2 cellular contexts compared by ENCODE assay signal in the genomic region with DNA sequence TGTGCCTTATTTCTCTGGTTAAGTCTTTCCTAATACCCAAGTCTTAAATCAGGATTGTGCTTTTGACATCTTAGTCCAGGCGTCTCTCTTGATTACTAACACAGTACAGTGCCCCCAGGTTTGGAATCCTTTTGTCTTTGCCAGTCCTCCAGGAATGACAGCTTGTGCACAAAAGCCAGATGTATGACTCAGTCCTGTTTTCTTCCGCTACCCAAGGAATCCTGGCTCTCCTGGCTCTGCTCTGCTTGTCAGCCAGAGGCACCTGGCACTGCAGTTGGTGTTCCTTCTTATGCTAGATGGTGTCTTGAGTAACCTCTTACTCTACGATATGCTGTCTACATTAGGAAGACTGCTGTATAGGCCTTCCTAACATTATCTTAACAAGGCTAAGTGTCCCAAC.
TF ChIP-seq lines count a peak whose summit lies in the region.

No MANE protein-coding gene starts in this region.

TF ChIP-seq in IMR-90, 13 proteins besides CTCF, POLR2A, EP300 and RAD21:
- TF ChIP-seq MXI1 (IDR thresholded peaks at IDR 0.05; ENCODE audit: borderline replicate concordance, low read depth, low read length), result no peak

TF ChIP-seq in endothelial cell of umbilical vein, 7 proteins besides CTCF, POLR2A, EP300 and RAD21:
- peak; percentile 68 for TF ChIP-seq JUN (IDR thresholded peaks at IDR 0.05; ENCODE audit: borderline replicate concordance, insufficient read depth, insufficient read length, low read depth)
- TF ChIP-seq FOS (IDR thresholded peaks at IDR 0.05; ENCODE audit: borderline replicate concordance, insufficient read depth, low read length), result peak; percentile 25
- no peak for TF ChIP-seq EZH2 (IDR thresholded peaks at IDR 0.05; ENCODE audit: borderline replicate concordance, low read depth, low read length, severe bottlenecking)
